In genomic region chr4:55851885-55852284, GRCh38 we compare ENCODE assay signal across 17 cellular contexts. TPM values are rescaled to one million over a fixed set of nuclear protein-coding genes. Genes with fewer than 3 reads are reported as not detected.
DNase-seq lines count a peak whose midpoint lies in the region; ATAC-seq, FAIRE-seq and TF ChIP-seq lines count a peak whose summit lies in the region.
"Had no signal": no experiment of that assay in that cellular context is flagged by ENCODE, and none has a peak within 500 bp of the region (broad histone marks: within the 10 kb centered on the region; RNA-seq: fewer than 3 reads in every experiment).

No MANE protein-coding gene starts in this region.

- peaks cover 16 to 34% (median 25%) of the 10 kb centered on the region in 4 donors for H3K4me1 Mint-ChIP-seq in CD4-positive, CD25-positive, alpha-beta regulatory T cell
- H3K4me1 Mint-ChIP-seq in activated T-helper 17 cell treated with anti-CD3 and anti-CD28 coated beads, Interleukin-2, amount 50 U/mL, for 72 hours: peaks cover 15% of the 10 kb centered on the region
- peaks cover 0 to 14% of the 10 kb centered on the region in 2 donors for H3K4me1 Mint-ChIP-seq in immature natural killer cell
- H3K4me1 Mint-ChIP-seq: neural crest cell; stimulated activated memory B cell treated with anti-CD40 and anti-IgM and Interleukin-4, amounts not matched to agents 10 μg/mL and 1 μg/mL and 100 μg/mL, for 72 hours had no signal

- no peaks in the 10 kb centered on the region for H3K36me3 ChIP-seq in CD4-positive, CD25-positive, alpha-beta regulatory T cell (ENCODE audit: control insufficient read depth, insufficient read depth, low read length)
- no peaks in the 10 kb centered on the region for H3K36me3 ChIP-seq in HUES6 (ENCODE audit: control insufficient read depth, insufficient read depth, low read length)
- no peaks in the 10 kb centered on the region for H3K36me3 ChIP-seq in gastroesophageal sphincter
- H3K36me3 ChIP-seq: BE2C had no signal

- H3K4me3 Mint-ChIP-seq in CD4-positive, CD25-positive, alpha-beta regulatory T cell: peak overlapping the region in 2 of 4 donors; percentile 45 to 70
- H3K4me3 Mint-ChIP-seq in activated T-helper 17 cell treated with anti-CD3 and anti-CD28 coated beads, Interleukin-2, amount 50 U/mL, for 72 hours: no peak overlapping the region
- H3K4me3 Mint-ChIP-seq in immature natural killer cell: peak overlapping the region in 4 of 5 donors; percentile 18 to 48 (median 33)
- H3K4me3 Mint-ChIP-seq: stimulated activated memory B cell treated with anti-CD40 and anti-IgM and Interleukin-4, amounts not matched to agents 10 μg/mL and 1 μg/mL and 100 μg/mL, for 72 hours had no signal

- TF ChIP-seq POLR2A in gastroesophageal sphincter (IDR thresholded peaks at IDR 0.05): no peak
- TF ChIP-seq POLR2A in GM12892 (IDR thresholded peaks at IDR 0.05; ENCODE audit: low read depth, low read length): no peak

- no peak for TF ChIP-seq CTCF in gastroesophageal sphincter (IDR thresholded peaks at IDR 0.05)

- WGBS in gastroesophageal sphincter (ENCODE audit: low coverage in 1 of 2), 2 donors: 84 to 88% methylated on average over 5 to 6 of the region's 6 CpGs

- peak overlapping the region; percentile 88 for H3K4me3 ChIP-seq in CD4-positive, CD25-positive, alpha-beta regulatory T cell (ENCODE audit: low read depth, low read length)
- H3K4me3 ChIP-seq in HUES6 (ENCODE audit: low read depth, low read length) (peak overlapping the region; percentile 14; the same call in 1 of the 2 replicates), gastroesophageal sphincter (no peak overlapping the region)

- H3K9me3 Mint-ChIP-seq in CD4-positive, CD25-positive, alpha-beta regulatory T cell: peaks cover 0 to 4% (median 0%) of the 10 kb centered on the region in 7 donors
- no peaks in the 10 kb centered on the region for H3K9me3 Mint-ChIP-seq in activated T-helper 17 cell treated with anti-CD3 and anti-CD28 coated beads, Interleukin-2, amount 50 U/mL, for 72 hours
- H3K9me3 Mint-ChIP-seq in immature natural killer cell: peaks cover 0 to 1% (median 0%) of the 10 kb centered on the region in 6 donors
- H3K9me3 Mint-ChIP-seq: stimulated activated memory B cell treated with anti-CD40 and anti-IgM and Interleukin-4, amounts not matched to agents 10 μg/mL and 1 μg/mL and 100 μg/mL, for 72 hours had no signal

- no peak overlapping the region for H3K27ac ChIP-seq in CD4-positive, CD25-positive, alpha-beta regulatory T cell (ENCODE audit: insufficient read depth, low read length, poor library complexity, severe bottlenecking)
- H3K27ac ChIP-seq in HUES6 (ENCODE audit: low read depth, low read length) (peak overlapping the region; percentile 48; the same call in 1 of the 2 replicates), gastroesophageal sphincter (no peak overlapping the region)

- peaks cover 7% of the 10 kb centered on the region for H3K27me3 Mint-ChIP-seq in CD4-positive, CD25-positive, alpha-beta regulatory T cell
- no peaks in the 10 kb centered on the region for H3K27me3 Mint-ChIP-seq in activated T-helper 17 cell treated with anti-CD3 and anti-CD28 coated beads, Interleukin-2, amount 50 U/mL, for 72 hours
- H3K27me3 Mint-ChIP-seq in immature natural killer cell (ENCODE audit: low read depth in 3 of 3): peaks cover 0 to 8% (median 7%) of the 10 kb centered on the region in 3 donors
- H3K27me3 Mint-ChIP-seq: stimulated activated memory B cell treated with anti-CD40 and anti-IgM and Interleukin-4, amounts not matched to agents 10 μg/mL and 1 μg/mL and 100 μg/mL, for 72 hours had no signal

- peak overlapping the region; percentile 45 for H3K9ac ChIP-seq in HUES6 (ENCODE audit: low read length)

- no peaks in the 10 kb centered on the region for H3K27me3 ChIP-seq in CD4-positive, CD25-positive, alpha-beta regulatory T cell (ENCODE audit: control insufficient read depth, insufficient read depth, low read length)
- no peaks in the 10 kb centered on the region for H3K27me3 ChIP-seq in HUES6 (ENCODE audit: control insufficient read depth, insufficient read depth, low read length)
- H3K27me3 ChIP-seq in gastroesophageal sphincter: peaks cover 9% of the 10 kb centered on the region
- H3K27me3 ChIP-seq: BE2C had no signal

- H3K4me1 ChIP-seq in CD4-positive, CD25-positive, alpha-beta regulatory T cell (ENCODE audit: control insufficient read depth, insufficient read depth, low read length, poor library complexity, severe bottlenecking): peaks cover 39% of the 10 kb centered on the region
- H3K4me1 ChIP-seq in HUES6 (ENCODE audit: control insufficient read depth, insufficient read depth, low read length) (peaks cover 31% of the 10 kb centered on the region), gastroesophageal sphincter (peaks cover 3 to 28% (median 5%) of the 10 kb centered on the region in 3 donors)
- H3K4me1 ChIP-seq: BE2C had no signal

- DNase-seq in CD4-positive, CD25-positive, alpha-beta regulatory T cell: peak in 1 of 3 donors; percentile 62
- DNase-seq in immature natural killer cell (peak; percentile 23 to 42 (median 26)), OCI-M1 (lab: John Stamatoyannopoulos, UW) (no peak), NCI-H446 treated with DMSO at 0.1 percent for 48 hours (lab: John Stamatoyannopoulos, UW) (no peak), GM12892 (ENCODE audit: insufficient read length) (no peak)
- DNase-seq: BE2C, cortex of kidney, foreskin melanocyte, NCI-H1105 treated with DMSO at 0.1 percent for 48 hours, NCI-H524 treated with DMSO at 0.1 percent for 48 hours had no signal

- no peaks in the 10 kb centered on the region for H3K9me3 ChIP-seq in CD4-positive, CD25-positive, alpha-beta regulatory T cell (ENCODE audit: control insufficient read depth in 2 of 2, low read length in 2 of 2)
- H3K9me3 ChIP-seq in HUES6 (ENCODE audit: control insufficient read depth, insufficient read depth, low read depth, low read length): no peaks in the 10 kb centered on the region
- H3K9me3 ChIP-seq in gastroesophageal sphincter: no peaks in the 10 kb centered on the region
- H3K9me3 ChIP-seq: BE2C had no signal

- no peak for FAIRE-seq in GM12892 (lab: Jason Lieb, UNC)
- FAIRE-seq: G401.6 had no signal

- H3K36me3 Mint-ChIP-seq in CD4-positive, CD25-positive, alpha-beta regulatory T cell: no peaks in the 10 kb centered on the region
- peaks cover 3% of the 10 kb centered on the region for H3K36me3 Mint-ChIP-seq in activated T-helper 17 cell treated with anti-CD3 and anti-CD28 coated beads, Interleukin-2, amount 50 U/mL, for 72 hours (ENCODE audit: low read depth)
- no peaks in the 10 kb centered on the region for H3K36me3 Mint-ChIP-seq in immature natural killer cell
- H3K36me3 Mint-ChIP-seq: stimulated activated memory B cell treated with anti-CD40 and anti-IgM and Interleukin-4, amounts not matched to agents 10 μg/mL and 1 μg/mL and 100 μg/mL, for 72 hours had no signal

- peak overlapping the region; percentile 15 to 95 (median 70) for H3K27ac Mint-ChIP-seq in CD4-positive, CD25-positive, alpha-beta regulatory T cell
- peak overlapping the region; percentile 68 for H3K27ac Mint-ChIP-seq in activated T-helper 17 cell treated with anti-CD3 and anti-CD28 coated beads, Interleukin-2, amount 50 U/mL, for 72 hours
- H3K27ac Mint-ChIP-seq in immature natural killer cell: peak overlapping the region in 1 of 6 donors; percentile 30
- H3K27ac Mint-ChIP-seq: stimulated activated memory B cell treated with anti-CD40 and anti-IgM and Interleukin-4, amounts not matched to agents 10 μg/mL and 1 μg/mL and 100 μg/mL, for 72 hours had no signal

- peak in 1 of 2 donors; percentile 22 for ATAC-seq in CD4-positive, CD25-positive, alpha-beta regulatory T cell (ENCODE audit: low read depth in 2 of 2)
- ATAC-seq in activated T-helper 17 cell treated with anti-CD3 and anti-CD28 coated beads, Interleukin-2, amount 50 U/mL, for 72 hours (replicated peaks): no peak
- ATAC-seq in gastroesophageal sphincter: no peak
- ATAC-seq: stimulated activated memory B cell treated with anti-CD40 and anti-IgM and Interleukin-4, amounts not matched to agents 10 μg/mL and 1 μg/mL and 100 μg/mL, for 72 hours had no signal

- no peak for TF ChIP-seq EP300 in gastroesophageal sphincter (IDR thresholded peaks at IDR 0.05)

RNA-seq across cellular contexts. Expression of gene EXOC1, which starts 1.6 kb away (rescaled TPM):
- 23.3 TPM for total RNA-seq in CD4-positive, CD25-positive, alpha-beta regulatory T cell
- 10 to 100 TPM; 14.8 to 24.3 (median 16.1) TPM for polyA plus RNA-seq in CD4-positive, CD25-positive, alpha-beta regulatory T cell
- 10 to 100 TPM; 33.1 to 40.7 TPM for total RNA-seq in activated T-helper 17 cell treated with anti-CD3 and anti-CD28 coated beads, Interleukin-2, amount 50 U/mL, for 72 hours
- 10 to 100 TPM in 1 of 3 donors, 1 to 10 TPM in 2; 7.5 to 15.6 (median 9.9) TPM for polyA plus RNA-seq in immature natural killer cell
- total RNA-seq in gastroesophageal sphincter: 10 to 100 TPM; 30.2 to 48.6 (median 38.8) TPM
- 19.9 TPM for polyA plus RNA-seq in GM12892 (2012; ENCODE audit: missing spikeins)

RNA-seq across cellular contexts. Expression of gene EXOC1L, which starts 32.3 kb away (rescaled TPM):
- total RNA-seq in CD4-positive, CD25-positive, alpha-beta regulatory T cell: not detected
- polyA plus RNA-seq in CD4-positive, CD25-positive, alpha-beta regulatory T cell: not detected
- not detected for total RNA-seq in activated T-helper 17 cell treated with anti-CD3 and anti-CD28 coated beads, Interleukin-2, amount 50 U/mL, for 72 hours
- under 1 TPM in 2 of 3 donors, not detected in 1; 0.59 to 0.62 TPM for polyA plus RNA-seq in immature natural killer cell
- not detected for total RNA-seq in gastroesophageal sphincter
- not detected for polyA plus RNA-seq in GM12892 (2012; ENCODE audit: missing spikeins)
- total RNA-seq: kidney epithelial cell, neural crest cell had no signal

Comparison
In these comparisons a context has a peak if more than half of its experiments do, and no peak if none do; other contexts are left out.
1. DNase-seq: peak in immature natural killer cell (3 of 3); none in OCI-M1 (single experiment), NCI-H446 treated with DMSO at 0.1 percent for 48 hours (single experiment) and GM12892 (single experiment).
2. H3K4me3 ChIP-seq: peak in CD4-positive, CD25-positive, alpha-beta regulatory T cell (single experiment) and HUES6 (single experiment); none in gastroesophageal sphincter (0 of 2).